Comparison of ENCODE assay signal across 1 cellular context in genomic region chr4:16122784-16123183, GRCh38.
TF ChIP-seq lines count a peak whose summit lies in the region.

No MANE protein-coding gene starts in this region.

TF ChIP-seq in GM23338, 12 proteins besides CTCF, POLR2A, EP300 and RAD21 (continued from another document):
- TF ChIP-seq, protein P1, sequence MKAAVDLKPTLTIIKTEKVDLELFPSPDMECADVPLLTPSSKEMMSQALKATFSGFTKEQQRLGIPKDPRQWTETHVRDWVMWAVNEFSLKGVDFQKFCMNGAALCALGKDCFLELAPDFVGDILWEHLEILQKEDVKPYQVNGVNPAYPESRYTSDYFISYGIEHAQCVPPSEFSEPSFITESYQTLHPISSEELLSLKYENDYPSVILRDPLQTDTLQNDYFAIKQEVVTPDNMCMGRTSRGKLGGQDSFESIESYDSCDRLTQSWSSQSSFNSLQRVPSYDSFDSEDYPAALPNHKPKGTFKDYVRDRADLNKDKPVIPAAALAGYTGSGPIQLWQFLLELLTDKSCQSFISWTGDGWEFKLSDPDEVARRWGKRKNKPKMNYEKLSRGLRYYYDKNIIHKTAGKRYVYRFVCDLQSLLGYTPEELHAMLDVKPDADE (IDR thresholded peaks at IDR 0.05): no peak
- TF ChIP-seq POLR2AphosphoS5 (IDR thresholded peaks at IDR 0.05; ENCODE audit: low read depth) (no peak), JUNB (IDR thresholded peaks at IDR 0.05; ENCODE audit: unreplicated experiment) (no peak), NANOG (IDR thresholded peaks at IDR 0.05; ENCODE audit: borderline replicate concordance) (no peak), REST (IDR thresholded peaks at IDR 0.05; ENCODE audit: unreplicated experiment) (no peak), EZH2phosphoT487 (IDR thresholded peaks at IDR 0.05; ENCODE audit: unreplicated experiment) (no peak), STAT1 (IDR thresholded peaks at IDR 0.05; ENCODE audit: unreplicated experiment) (no peak), ZNF331 (CRISPR knock-in tag; IDR thresholded peaks at IDR 0.05; ENCODE audit: low read depth) (no peak), ZNF114 (CRISPR knock-in tag; IDR thresholded peaks at IDR 0.05) (no peak), EZH2 (IDR thresholded peaks at IDR 0.05; ENCODE audit: low read depth, unreplicated experiment) (no peak)
- TF ChIP-seq, protein P2, sequence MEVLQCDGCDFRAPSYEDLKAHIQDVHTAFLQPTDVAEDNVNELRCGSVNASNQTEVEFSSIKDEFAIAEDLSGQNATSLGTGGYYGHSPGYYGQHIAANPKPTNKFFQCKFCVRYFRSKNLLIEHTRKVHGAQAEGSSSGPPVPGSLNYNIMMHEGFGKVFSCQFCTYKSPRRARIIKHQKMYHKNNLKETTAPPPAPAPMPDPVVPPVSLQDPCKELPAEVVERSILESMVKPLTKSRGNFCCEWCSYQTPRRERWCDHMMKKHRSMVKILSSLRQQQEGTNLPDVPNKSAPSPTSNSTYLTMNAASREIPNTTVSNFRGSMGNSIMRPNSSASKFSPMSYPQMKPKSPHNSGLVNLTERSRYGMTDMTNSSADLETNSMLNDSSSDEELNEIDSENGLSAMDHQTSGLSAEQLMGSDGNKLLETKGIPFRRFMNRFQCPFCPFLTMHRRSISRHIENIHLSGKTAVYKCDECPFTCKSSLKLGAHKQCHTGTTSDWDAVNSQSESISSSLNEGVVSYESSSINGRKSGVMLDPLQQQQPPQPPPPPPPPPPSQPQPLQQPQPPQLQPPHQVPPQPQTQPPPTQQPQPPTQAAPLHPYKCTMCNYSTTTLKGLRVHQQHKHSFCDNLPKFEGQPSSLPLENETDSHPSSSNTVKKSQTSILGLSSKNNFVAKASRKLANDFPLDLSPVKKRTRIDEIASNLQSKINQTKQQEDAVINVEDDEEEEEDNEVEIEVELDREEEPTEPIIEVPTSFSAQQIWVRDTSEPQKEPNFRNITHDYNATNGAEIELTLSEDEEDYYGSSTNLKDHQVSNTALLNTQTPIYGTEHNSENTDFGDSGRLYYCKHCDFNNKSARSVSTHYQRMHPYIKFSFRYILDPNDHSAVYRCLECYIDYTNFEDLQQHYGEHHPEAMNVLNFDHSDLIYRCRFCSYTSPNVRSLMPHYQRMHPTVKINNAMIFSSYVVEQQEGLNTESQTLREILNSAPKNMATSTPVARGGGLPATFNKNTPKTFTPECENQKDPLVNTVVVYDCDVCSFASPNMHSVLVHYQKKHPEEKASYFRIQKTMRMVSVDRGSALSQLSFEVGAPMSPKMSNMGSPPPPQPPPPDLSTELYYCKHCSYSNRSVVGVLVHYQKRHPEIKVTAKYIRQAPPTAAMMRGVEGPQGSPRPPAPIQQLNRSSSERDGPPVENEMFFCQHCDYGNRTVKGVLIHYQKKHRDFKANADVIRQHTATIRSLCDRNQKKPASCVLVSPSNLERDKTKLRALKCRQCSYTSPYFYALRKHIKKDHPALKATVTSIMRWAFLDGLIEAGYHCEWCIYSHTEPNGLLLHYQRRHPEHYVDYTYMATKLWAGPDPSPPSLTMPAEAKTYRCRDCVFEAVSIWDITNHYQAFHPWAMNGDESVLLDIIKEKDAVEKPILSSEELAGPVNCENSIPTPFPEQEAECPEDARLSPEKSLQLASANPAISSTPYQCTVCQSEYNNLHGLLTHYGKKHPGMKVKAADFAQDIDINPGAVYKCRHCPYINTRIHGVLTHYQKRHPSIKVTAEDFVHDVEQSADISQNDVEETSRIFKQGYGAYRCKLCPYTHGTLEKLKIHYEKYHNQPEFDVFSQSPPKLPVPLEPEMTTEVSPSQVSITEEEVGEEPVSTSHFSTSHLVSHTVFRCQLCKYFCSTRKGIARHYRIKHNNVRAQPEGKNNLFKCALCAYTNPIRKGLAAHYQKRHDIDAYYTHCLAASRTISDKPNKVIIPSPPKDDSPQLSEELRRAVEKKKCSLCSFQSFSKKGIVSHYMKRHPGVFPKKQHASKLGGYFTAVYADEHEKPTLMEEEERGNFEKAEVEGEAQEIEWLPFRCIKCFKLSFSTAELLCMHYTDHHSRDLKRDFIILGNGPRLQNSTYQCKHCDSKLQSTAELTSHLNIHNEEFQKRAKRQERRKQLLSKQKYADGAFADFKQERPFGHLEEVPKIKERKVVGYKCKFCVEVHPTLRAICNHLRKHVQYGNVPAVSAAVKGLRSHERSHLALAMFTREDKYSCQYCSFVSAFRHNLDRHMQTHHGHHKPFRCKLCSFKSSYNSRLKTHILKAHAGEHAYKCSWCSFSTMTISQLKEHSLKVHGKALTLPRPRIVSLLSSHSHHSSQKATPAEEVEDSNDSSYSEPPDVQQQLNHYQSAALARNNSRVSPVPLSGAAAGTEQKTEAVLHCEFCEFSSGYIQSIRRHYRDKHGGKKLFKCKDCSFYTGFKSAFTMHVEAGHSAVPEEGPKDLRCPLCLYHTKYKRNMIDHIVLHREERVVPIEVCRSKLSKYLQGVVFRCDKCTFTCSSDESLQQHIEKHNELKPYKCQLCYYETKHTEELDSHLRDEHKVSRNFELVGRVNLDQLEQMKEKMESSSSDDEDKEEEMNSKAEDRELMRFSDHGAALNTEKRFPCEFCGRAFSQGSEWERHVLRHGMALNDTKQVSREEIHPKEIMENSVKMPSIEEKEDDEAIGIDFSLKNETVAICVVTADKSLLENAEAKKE (CRISPR knock-in tag; IDR thresholded peaks at IDR 0.05): no peak
